11 cellular contexts compared by ENCODE assay signal in genomic region chr18:47120428-47120827, GRCh38. TPM values are rescaled to one million over a fixed set of nuclear protein-coding genes. Genes with fewer than 3 reads are reported as not detected.
DNase-seq lines count a peak whose midpoint lies in the region; ATAC-seq, FAIRE-seq and TF ChIP-seq lines count a peak whose summit lies in the region.
"Had no signal": no experiment of that assay in that cellular context is flagged by ENCODE, and none has a peak within 500 bp of the region (broad histone marks: within the 10 kb centered on the region; RNA-seq: fewer than 3 reads in every experiment).

No MANE protein-coding gene starts in this region.

- POLR2A ChIA-PET in GM12878 (lab: Charles Lee) = no interaction called here

- H3K27ac Mint-ChIP-seq in activated T-cell treated with anti-CD3 and anti-CD28 coated beads, Interleukin-2, amount 50 U/mL, for 24 hours = peak overlapping the region; percentile 82

- CTCF ChIA-PET in GM12878 (lab: Yijun Ruan, JAX) = interaction anchor here (1.0 to 1.8 kb wide), 2 partner anchors 19 to 84 kb away, joined by 6 to 10 read pairs; no protein-coding TSS in a partner anchor

- ATAC-seq in GM21526 (IDR thresholded peaks at IDR 0.05; ENCODE audit: low FRiP score, unreplicated experiment) (peak; percentile 86), HG03135 (IDR thresholded peaks at IDR 0.05; ENCODE audit: unreplicated experiment) (peak; percentile 84), GM12878 (peak; percentile 95)

- BruUV-seq in GM12878 (replicated peaks; lab: Mats Ljungman, UMichigan) = no TSS peak

- peaks cover 33% of the 10 kb centered on the region for H3K4me1 Mint-ChIP-seq in activated T-cell treated with anti-CD3 and anti-CD28 coated beads, Interleukin-2, amount 50 U/mL, for 24 hours (ENCODE audit: low read depth)

- peaks cover 77% of the 10 kb centered on the region for H3K36me3 Mint-ChIP-seq in activated T-cell treated with anti-CD3 and anti-CD28 coated beads, Interleukin-2, amount 50 U/mL, for 24 hours (ENCODE audit: low read depth)

- no peak overlapping the region for H3K27ac ChIP-seq in GM12878 (ENCODE audit: control insufficient read depth, insufficient read depth)
- H3K27ac ChIP-seq: esophagus muscularis mucosa had no signal

- in situ Hi-C loops in GM12878 (cut with MboI) = no loop called here

- no peak for TF ChIP-seq RAD21 in GM12878 (IDR thresholded peaks at IDR 0.05; ENCODE audit: insufficient read depth, low read depth, low read length)

- no peak overlapping the region for H3K4me3 ChIP-seq in GM12878
- H3K4me3 ChIP-seq: esophagus muscularis mucosa had no signal

- H3K4me1 ChIP-seq in GM12878 (ENCODE audit: control insufficient read depth, insufficient read depth, low read length) = peaks cover 11% of the 10 kb centered on the region
- H3K4me1 ChIP-seq: esophagus muscularis mucosa had no signal

- 0 out of 2 replicates have a peak overlapping the region, but pooled peaks have one; percentile 41 for H3K4me2 ChIP-seq in GM12878 (ENCODE audit: control insufficient read depth, insufficient read depth)

- no peak for TF ChIP-seq POLR2A in GM12878 (IDR thresholded peaks at IDR 0.05; ENCODE audit: low read depth, low read length)

- H3K36me3 ChIP-seq in GM12878 (ENCODE audit: control insufficient read depth in 2 of 2, insufficient read depth in 2 of 2, low read length in 1 of 2) = no peaks in the 10 kb centered on the region; a peak in 1 of 4 replicates

- H3K4me3 Mint-ChIP-seq in activated T-cell treated with anti-CD3 and anti-CD28 coated beads, Interleukin-2, amount 50 U/mL, for 24 hours = no peak overlapping the region

- peak in 1 of 2 experiments; percentile 19; a peak in 1 of 4 replicates for TF ChIP-seq EP300 in GM12878 (IDR thresholded peaks at IDR 0.05; ENCODE audit: borderline replicate concordance in 1 of 2, control insufficient read depth in 1 of 2, low read depth in 2 of 2, low read length in 2 of 2)

- intact Hi-C loops in GM12878 (cut with micrococcal nuclease; ENCODE audit: unreplicated experiment) = no loop called here

- H3K27me3 ChIP-seq in GM12878 (replicated peaks in 1 of 2; ENCODE audit: control insufficient read depth in 2 of 2, insufficient read depth in 2 of 2, low read length in 1 of 2) = no peaks in the 10 kb centered on the region
- H3K27me3 ChIP-seq: esophagus muscularis mucosa had no signal

- DNase-seq in activated T-cell treated with anti-CD3 and anti-CD28 coated beads, Interleukin-2, amount 50 U/mL, for 24 hours = no peak
- DNase-seq in activated T-cell treated with anti-CD3 and anti-CD28 coated beads for 4 hours (no peak), GM12878 (ENCODE audit: low read depth, low spot score) (peak; percentile 47), mesenteric fat pad (ENCODE audit: low spot score) (no peak), NCI-H1105 treated with DMSO at 0.1 percent for 48 hours (lab: John Stamatoyannopoulos, UW) (no peak), inferior parietal cortex (ENCODE audit: extremely low spot score) (no peak)
- DNase-seq: activated CD4-positive, alpha-beta T cell treated with anti-CD3 and anti-CD28 coated beads for 4 hours; kidney glomerular epithelial cell had no signal

- TF ChIP-seq CTCF in GM12878 (IDR thresholded peaks at IDR 0.05 in 2 of 3, conservative IDR thresholded peaks at IDR 0.05 in 1 of 3; ENCODE audit: control insufficient read depth in 2 of 3, extremely low read depth in 1 of 3, insufficient read depth in 1 of 3, low read depth in 3 of 3, low read length in 3 of 3) = no peak

- H2AFZ ChIP-seq in GM12878 (ENCODE audit: control insufficient read depth, low read depth, low read length) = no peak overlapping the region

- RAD21 ChIA-PET in GM12878 (lab: Charles Lee; ENCODE audit: unreplicated experiment) = interaction anchor here (1.0 kb wide), 1 partner anchor 30 kb away, joined by 4 read pairs; the partner anchor contains the start of gene HDHD2

- SMC1A ChIA-PET in GM12878 (lab: Charles Lee; ENCODE audit: uncharacterized antibody, unreplicated experiment) = interaction anchor here (0.7 to 1.1 kb wide), 3 partner anchors 13 to 84 kb away, joined by 3 to 4 read pairs (median 3); no protein-coding TSS in a partner anchor

- no peak overlapping the region for H3K9ac ChIP-seq in GM12878 (ENCODE audit: control insufficient read depth, insufficient read depth, low read length)

- peak; percentile 13 for FAIRE-seq in GM12878 (lab: Jason Lieb, UNC)

- 2% methylated on average over 4 of the region's 4 CpGs for WGBS in GM12878 (ENCODE audit: insufficient coverage, insufficient replicate concordance, low lambda C conversion rate, missing lambda C conversion rate)

- H3K79me2 ChIP-seq in GM12878 (ENCODE audit: control insufficient read depth, insufficient read depth, low read length) = no peaks in the 10 kb centered on the region

- H3K27me3 Mint-ChIP-seq in activated T-cell treated with anti-CD3 and anti-CD28 coated beads, Interleukin-2, amount 50 U/mL, for 24 hours = no peaks in the 10 kb centered on the region

- H3K9me3 Mint-ChIP-seq in activated T-cell treated with anti-CD3 and anti-CD28 coated beads, Interleukin-2, amount 50 U/mL, for 24 hours = no peaks in the 10 kb centered on the region

- no peaks in the 10 kb centered on the region for H4K20me1 ChIP-seq in GM12878 (ENCODE audit: control insufficient read depth, insufficient read depth)

- H3K9me3 ChIP-seq in GM12878 (replicated peaks; ENCODE audit: control insufficient read depth, insufficient read depth, low read length) = no peaks in the 10 kb centered on the region
- H3K9me3 ChIP-seq: esophagus muscularis mucosa had no signal

TF ChIP-seq in GM12878, 131 proteins besides CTCF, POLR2A, EP300 and RAD21 (continues in another document):
- TF ChIP-seq DPF2 (IDR thresholded peaks at IDR 0.05) (peak; percentile 58; the same call in 1 of the 2 replicates), SMARCA5 (IDR thresholded peaks at IDR 0.05) (no peak), MEF2A (IDR thresholded peaks at IDR 0.05; ENCODE audit: insufficient read depth, low read depth, low read length) (peak; percentile 46; the same call in 1 of the 2 replicates), BCL11A (IDR thresholded peaks at IDR 0.05; ENCODE audit: low read depth, low read length) (peak; percentile 13; the same call in 1 of the 2 replicates), BCL3 (IDR thresholded peaks at IDR 0.05; ENCODE audit: borderline replicate concordance, insufficient read depth, low read depth, low read length, poor library complexity, severe bottlenecking) (peak; percentile 78)

RNA-seq across cellular contexts. Expression of gene HDHD2, which starts 29.9 kb away (rescaled TPM):
- total RNA-seq in GM12878 (2013; cell fraction: nucleolus; rRNA removed) = 45.1 and 45.6 TPM in 2 replicates
- total RNA-seq in GM12878 (2014; rRNA removed) (13.7 TPM in 2 replicates), GM12878 (2014; rRNA removed; fragmentation: Illumina TruSeq; extraction: Trizol) (18.9 and 19.3 TPM in 2 replicates), GM12878 (2021) (21.0 and 23.5 TPM in 2 replicates), mesenteric fat pad (34.8 TPM)
- polyA plus RNA-seq in GM12878 (2011; ENCODE audit: low read depth) = 16.6 TPM
- polyA plus RNA-seq in GM12878 (2011; rRNA removed) (16.1 and 25.4 TPM in 2 replicates), GM12878 (2014; fragmentation: Illumina TruSeq; extraction: Trizol) (20.3 and 23.3 TPM in 2 replicates), GM12878 (2014; fragmentation: Nextera tagmentation; extraction: Ambion mirVana) (10 to 100 TPM in 1 of 2 experiments, 1 to 10 TPM in 1; 4.6 to 14.9 TPM), GM12878 (2014; rRNA removed) (8.7 and 11.3 TPM in 2 replicates), GM12878 (2016; fragmentation: Nextera tagmentation; extraction: Ambion mirVana) (10 to 100 TPM; 23.0 to 29.1 TPM)
- polyA plus RNA-seq in GM12878 (2011; cell fraction: cytosol; rRNA removed) = 10.3 and 10.5 TPM in 2 replicates
- polyA plus RNA-seq in GM12878 (2011; cell fraction: nucleus; rRNA removed) = 8.4 and 14.5 TPM in 2 replicates
- 14.3 and 18.2 TPM in 2 replicates for polyA plus RNA-seq in GM12878 (2012)
- 7.9 and 11.1 TPM in 2 replicates for polyA minus RNA-seq in GM12878 (2011; rRNA and poly(A)+ RNA removed)
- 7.6 and 9.8 TPM in 2 replicates for polyA minus RNA-seq in GM12878 (2011; cell fraction: cytosol; rRNA and poly(A)+ RNA removed)
- 8.1 and 10.2 TPM in 2 replicates for polyA minus RNA-seq in GM12878 (2011; cell fraction: nucleus; rRNA and poly(A)+ RNA removed)

RNA-seq across cellular contexts. Expression of gene IER3IP1, which starts 55.7 kb away (rescaled TPM):
- total RNA-seq in GM12878 (2013; cell fraction: nucleolus; rRNA removed) = 11.1 and 12.6 TPM in 2 replicates
- total RNA-seq in GM12878 (2014; rRNA removed) = 32.1 and 37.3 TPM in 2 replicates
- total RNA-seq in GM12878 (2014; rRNA removed; fragmentation: Illumina TruSeq; extraction: Trizol) = 16.3 and 18.1 TPM in 2 replicates
- 7.9 and 9.0 TPM in 2 replicates for total RNA-seq in GM12878 (2021)
- 4.4 TPM for polyA plus RNA-seq in GM12878 (2011; ENCODE audit: low read depth)
- 19.5 and 27.8 TPM in 2 replicates for polyA plus RNA-seq in GM12878 (2011; rRNA removed)
- 6.9 and 14.4 TPM in 2 replicates for polyA plus RNA-seq in GM12878 (2011; cell fraction: cytosol; rRNA removed)
- polyA plus RNA-seq in GM12878 (2011; cell fraction: nucleus; rRNA removed) = 6.2 TPM in 2 replicates
- polyA plus RNA-seq in GM12878 (2012) = 13.8 and 26.6 TPM in 2 replicates
- polyA plus RNA-seq in GM12878 (2014; fragmentation: Illumina TruSeq; extraction: Trizol) = 11.6 and 13.3 TPM in 2 replicates
- 10 to 100 TPM; 30.8 to 40.9 TPM for polyA plus RNA-seq in GM12878 (2014; fragmentation: Nextera tagmentation; extraction: Ambion mirVana)
- polyA plus RNA-seq in GM12878 (2014; rRNA removed) = 27.3 and 50.6 TPM in 2 replicates
- polyA plus RNA-seq in GM12878 (2016; fragmentation: Nextera tagmentation; extraction: Ambion mirVana) = 10 to 100 TPM; 28.8 to 31.2 TPM
- polyA minus RNA-seq in GM12878 (2011; rRNA and poly(A)+ RNA removed) = 4.5 and 5.6 TPM in 2 replicates
- polyA minus RNA-seq in GM12878 (2011; cell fraction: cytosol; rRNA and poly(A)+ RNA removed) = 2.3 and 3.4 TPM in 2 replicates
- polyA minus RNA-seq in GM12878 (2011; cell fraction: nucleus; rRNA and poly(A)+ RNA removed) = 3.5 and 6.0 TPM in 2 replicates
- total RNA-seq in mesenteric fat pad = 13.6 TPM
